In genomic region chr3:174216019-174216418, GRCh38 we compare ENCODE assay signal across 18 cellular contexts.
A peak's percentile ranks its signal among the peaks of the same experiment; 100 is the strongest.
DNase-seq lines count a peak whose midpoint lies in the region; ATAC-seq and TF ChIP-seq lines count a peak whose summit lies in the region.
"Had no signal": no experiment of that assay in that cellular context is flagged by ENCODE, and none has a peak within 500 bp of the region (broad histone marks: within the 10 kb centered on the region; RNA-seq: fewer than 3 reads in every experiment).

No MANE protein-coding gene starts in this region.

- H3K4me1 Mint-ChIP-seq in brain (peaks cover 17% of the 10 kb centered on the region), neural progenitor cell (peaks cover 14% of the 10 kb centered on the region)

- peaks cover 0 to 3% (median 0%) of the 10 kb centered on the region in 5 experiments for H3K9me3 Mint-ChIP-seq in brain
- no peaks in the 10 kb centered on the region for H3K9me3 Mint-ChIP-seq in neural progenitor cell
- H3K9me3 Mint-ChIP-seq: HFFc6 had no signal

- TF ChIP-seq CTCF in 22Rv1 (IDR thresholded peaks at IDR 0.05) = 0 out of 2 replicates have a peak, but pooled peaks have one; percentile 10
- TF ChIP-seq CTCF in brain (conservative IDR thresholded peaks at IDR 0.05) = no peak
- no peak for TF ChIP-seq CTCF in neural progenitor cell (IDR thresholded peaks at IDR 0.05)

- DNase-seq in NCI-H82 treated with DMSO at 0.1 percent for 48 hours (lab: John Stamatoyannopoulos, UW; ENCODE audit: unreplicated experiment) (peak; percentile 84), neural progenitor cell (ENCODE audit: low spot score) (no peak), EL (no peak)
- DNase-seq in activated CD8-positive, alpha-beta memory T cell treated with anti-CD3 and anti-CD28 coated beads, Interleukin-2, amount 50 U/mL, for 4 hours = no peak
- DNase-seq: 8988T; AML-193; Caco-2; CD8-positive, alpha-beta memory T cell; DND-41; GF-D8; GOT3; HFFc6 had no signal

- peaks cover 2% of the 10 kb centered on the region for H3K4me1 ChIP-seq in neural progenitor cell
- H3K4me1 ChIP-seq: BLaER1, Caco-2 had no signal

- no peak overlapping the region for H3K4me2 ChIP-seq in neural progenitor cell
- H3K4me2 ChIP-seq: BLaER1 had no signal

- H3K36me3 Mint-ChIP-seq in brain = peaks cover 5% of the 10 kb centered on the region
- peaks cover 4% of the 10 kb centered on the region for H3K36me3 Mint-ChIP-seq in neural progenitor cell
- H3K36me3 Mint-ChIP-seq: CD8-positive, alpha-beta memory T cell had no signal

- H2AFZ ChIP-seq in neural progenitor cell (replicated peaks) = no peak overlapping the region

- H3K27me3 Mint-ChIP-seq in brain (no peaks in the 10 kb centered on the region), neural progenitor cell (ENCODE audit: insufficient read depth, low read depth) (peaks cover 2% of the 10 kb centered on the region)

- H3K27me3 ChIP-seq in neural progenitor cell = no peaks in the 10 kb centered on the region
- H3K27me3 ChIP-seq: BLaER1 had no signal

- H3K27ac ChIP-seq in 22Rv1 = no peak overlapping the region
- peak overlapping the region; percentile 55 for H3K27ac ChIP-seq in neural progenitor cell
- H3K27ac ChIP-seq: BLaER1 had no signal

- H3K79me2 ChIP-seq in neural progenitor cell (ENCODE audit: low read depth) = no peaks in the 10 kb centered on the region

- H3K4me3 Mint-ChIP-seq in brain (peak overlapping the region in 1 of 5 experiments; percentile 60), neural progenitor cell (no peak overlapping the region)
- H3K4me3 Mint-ChIP-seq: CD8-positive, alpha-beta memory T cell; HFFc6 had no signal

- no peaks in the 10 kb centered on the region for H3K36me3 ChIP-seq in neural progenitor cell
- H3K36me3 ChIP-seq: BLaER1, HAP-1 had no signal

- no peaks in the 10 kb centered on the region for H3K9me3 ChIP-seq in neural progenitor cell (ENCODE audit: low read depth)
- H3K9me3 ChIP-seq: Caco-2, HAP-1 had no signal

- no peak overlapping the region for H3K9ac ChIP-seq in neural progenitor cell
- H3K9ac ChIP-seq: BLaER1 had no signal

- no peaks in the 10 kb centered on the region for H4K20me1 ChIP-seq in neural progenitor cell (ENCODE audit: low read depth)
- H4K20me1 ChIP-seq: BLaER1 had no signal

- H3K27ac Mint-ChIP-seq in brain (peak overlapping the region in 3 of 5 experiments; percentile 48 to 83 (median 72)), neural progenitor cell (no peak overlapping the region)
- H3K27ac Mint-ChIP-seq: CD8-positive, alpha-beta memory T cell; HFFc6 had no signal

- H3F3A ChIP-seq in neural progenitor cell (ENCODE audit: low read depth) = no peaks in the 10 kb centered on the region

- no peak for ATAC-seq in GM18498 (IDR thresholded peaks at IDR 0.05; ENCODE audit: unreplicated experiment)
- ATAC-seq: K562 had no signal

- no peak overlapping the region for H3K4me3 ChIP-seq in neural progenitor cell
- H3K4me3 ChIP-seq: BLaER1, HAP-1, K562 had no signal
